Comparison of ENCODE assay signal across 1 cellular context in the genomic region with DNA sequence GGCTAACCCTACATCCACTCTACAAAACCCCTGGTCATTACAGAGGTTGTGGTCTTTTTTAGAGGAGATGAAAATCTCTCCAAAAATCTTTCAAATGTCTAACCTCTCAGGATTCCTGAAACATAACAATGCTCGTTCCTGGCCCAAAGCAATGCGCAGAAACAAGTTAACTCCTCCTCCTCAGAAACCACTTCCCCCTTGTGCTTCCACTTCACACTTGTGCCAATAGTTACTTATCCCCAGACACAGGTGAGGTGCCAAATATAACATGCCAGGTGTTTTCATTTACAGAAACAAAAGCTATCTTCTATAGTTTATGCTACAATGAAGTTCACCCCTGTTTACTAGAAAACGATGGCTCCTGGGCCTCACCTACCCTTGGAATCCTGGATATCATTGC.
TF ChIP-seq lines count a peak whose summit lies in the region.

No MANE protein-coding gene starts in this region.

TF ChIP-seq in GM12891, 5 proteins besides CTCF, POLR2A, EP300 and RAD21:
- TF ChIP-seq POLR2AphosphoS5 (IDR thresholded peaks at IDR 0.05; ENCODE audit: low read depth, low read length) (no peak), PAX5 (IDR thresholded peaks at IDR 0.05; ENCODE audit: insufficient read depth, low read length, severe bottlenecking) (no peak), SPI1 (IDR thresholded peaks at IDR 0.05; ENCODE audit: low read depth, low read length) (no peak), TAF1 (IDR thresholded peaks at IDR 0.05; ENCODE audit: low read depth, low read length) (no peak), POU2F2 (IDR thresholded peaks at IDR 0.05; ENCODE audit: low read depth, low read length) (no peak)
